8 cellular contexts compared by ENCODE assay signal in the genomic region with DNA sequence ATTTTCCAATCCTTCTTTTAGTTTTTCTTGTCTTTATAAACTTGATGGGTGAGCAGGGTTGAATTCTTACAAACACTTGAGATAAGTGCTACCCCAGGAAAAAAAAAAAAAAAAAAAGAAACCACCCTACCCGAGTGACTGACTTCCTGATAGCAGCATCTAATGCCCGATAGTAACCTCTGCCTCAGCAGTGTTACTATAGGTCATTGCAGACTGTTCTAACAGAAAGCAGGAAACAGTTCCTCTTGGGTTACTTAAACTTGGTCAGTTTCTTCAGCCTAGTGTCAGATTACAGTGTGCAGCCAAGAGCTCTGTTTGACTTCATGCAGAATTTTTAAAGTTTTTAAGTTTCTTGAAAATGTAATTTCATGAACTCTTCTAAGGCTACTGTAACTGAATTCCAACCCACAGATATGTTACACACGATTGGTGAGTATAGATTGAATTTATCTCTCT. TPM values are rescaled to one million over a fixed set of nuclear protein-coding genes. Genes with fewer than 3 reads are reported as not detected.
DNase-seq lines count a peak whose midpoint lies in the region; ATAC-seq, FAIRE-seq and TF ChIP-seq lines count a peak whose summit lies in the region.

No MANE protein-coding gene starts in this region.

- no peak overlapping the region for H3K4me3 ChIP-seq in fibroblast of mammary gland (ENCODE audit: control insufficient read depth, low read depth, low read length)

- H3K9me3 Mint-ChIP-seq in WTC11, result no peaks in the 10 kb centered on the region
- H3K9me3 Mint-ChIP-seq in naive thymus-derived CD8-positive, alpha-beta T cell, result no peaks in the 10 kb centered on the region

- 0 out of 2 replicates have a peak, but pooled peaks have one; percentile 41 for TF ChIP-seq POLR2A in GM12892 (IDR thresholded peaks at IDR 0.05; ENCODE audit: low read depth, low read length)

- peak; percentile 62 for DNase-seq in AG08396 (ENCODE audit: low spot score)
- no peak for DNase-seq in GM12892 (ENCODE audit: insufficient read length)
- peak; percentile 93 for DNase-seq in NAMALWA (ENCODE audit: low spot score)
- DNase-seq in WTC11 (ENCODE audit: low spot score), result no peak
- DNase-seq in fibroblast of mammary gland (ENCODE audit: low read depth), result peak; percentile 77
- peak in 9 of 10 donors; percentile 38 to 81 (median 70) for DNase-seq in naive thymus-derived CD8-positive, alpha-beta T cell
- no peak for DNase-seq in C1 segment of cervical spinal cord (lab: John Stamatoyannopoulos, UW)

- CTCF ChIA-PET in WTC11 (lab: Charles Lee), result interaction anchor here (0.9 to 2.0 kb wide), 6 partner anchors 38 to 440 kb away, joined by 3 to 12 read pairs (median 5); no protein-coding TSS in a partner anchor

- TF ChIP-seq CTCF in WTC11 (IDR thresholded peaks at IDR 0.05) (no peak), fibroblast of mammary gland (conservative IDR thresholded peaks at IDR 0.05; ENCODE audit: control insufficient read depth, insufficient read depth, low read depth, low read length) (no peak)

- POLR2A ChIA-PET in WTC11 (lab: Charles Lee), result interaction anchor here (0.7 kb wide), 2 partner anchors 52 to 184 kb away, joined by 3 to 5 read pairs; no protein-coding TSS in a partner anchor
- POLR2A ChIA-PET in naive thymus-derived CD8-positive, alpha-beta T cell (lab: Charles Lee), result interaction anchor here (0.6 to 5.8 kb wide), 8 partner anchors 9 to 1456 kb away, joined by 3 to 81 read pairs (median 4); no protein-coding TSS in a partner anchor

- peaks cover 44% of the 10 kb centered on the region for H3K4me1 Mint-ChIP-seq in WTC11
- H3K4me1 Mint-ChIP-seq in naive thymus-derived CD8-positive, alpha-beta T cell, result peaks cover 19 to 62% (median 38%) of the 10 kb centered on the region in 4 donors

- ATAC-seq in HG02642 (IDR thresholded peaks at IDR 0.05; ENCODE audit: poor library complexity, unreplicated experiment) (peak; percentile 56), WTC11 (peak; percentile 68)
- ATAC-seq in naive thymus-derived CD8-positive, alpha-beta T cell, result peak; percentile 47 to 60

- H3K4me3 Mint-ChIP-seq in WTC11, result peak overlapping the region; percentile 96
- H3K4me3 Mint-ChIP-seq in naive thymus-derived CD8-positive, alpha-beta T cell, result peak overlapping the region; percentile 86 to 99 (median 95)

- FAIRE-seq in GM12892 (lab: Jason Lieb, UNC), result peak; percentile 88

- H3K36me3 Mint-ChIP-seq in WTC11, result peaks cover 51% of the 10 kb centered on the region
- peaks cover 4 to 42% (median 23%) of the 10 kb centered on the region in 3 donors for H3K36me3 Mint-ChIP-seq in naive thymus-derived CD8-positive, alpha-beta T cell

- peaks cover 8% of the 10 kb centered on the region for H3K27me3 Mint-ChIP-seq in WTC11 (ENCODE audit: low read depth)
- no peaks in the 10 kb centered on the region for H3K27me3 Mint-ChIP-seq in naive thymus-derived CD8-positive, alpha-beta T cell

- H3K27ac Mint-ChIP-seq in WTC11, result peak overlapping the region; percentile 90
- H3K27ac Mint-ChIP-seq in naive thymus-derived CD8-positive, alpha-beta T cell, result peak overlapping the region; percentile 85 to 99 (median 96)

TF ChIP-seq in WTC11, 78 proteins besides CTCF, POLR2A, EP300 and RAD21:
- TF ChIP-seq CBFB (CRISPR knock-in tag; IDR thresholded peaks at IDR 0.05; ENCODE audit: low read depth), result no peak
- TF ChIP-seq, protein P1, sequence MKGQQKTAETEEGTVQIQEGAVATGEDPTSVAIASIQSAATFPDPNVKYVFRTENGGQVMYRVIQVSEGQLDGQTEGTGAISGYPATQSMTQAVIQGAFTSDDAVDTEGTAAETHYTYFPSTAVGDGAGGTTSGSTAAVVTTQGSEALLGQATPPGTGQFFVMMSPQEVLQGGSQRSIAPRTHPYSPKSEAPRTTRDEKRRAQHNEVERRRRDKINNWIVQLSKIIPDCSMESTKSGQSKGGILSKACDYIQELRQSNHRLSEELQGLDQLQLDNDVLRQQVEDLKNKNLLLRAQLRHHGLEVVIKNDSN (CRISPR knock-in tag; IDR thresholded peaks at IDR 0.05), result no peak
- no peak for TF ChIP-seq TEAD1 (CRISPR knock-in tag; IDR thresholded peaks at IDR 0.05)
- TF ChIP-seq, protein P2, sequence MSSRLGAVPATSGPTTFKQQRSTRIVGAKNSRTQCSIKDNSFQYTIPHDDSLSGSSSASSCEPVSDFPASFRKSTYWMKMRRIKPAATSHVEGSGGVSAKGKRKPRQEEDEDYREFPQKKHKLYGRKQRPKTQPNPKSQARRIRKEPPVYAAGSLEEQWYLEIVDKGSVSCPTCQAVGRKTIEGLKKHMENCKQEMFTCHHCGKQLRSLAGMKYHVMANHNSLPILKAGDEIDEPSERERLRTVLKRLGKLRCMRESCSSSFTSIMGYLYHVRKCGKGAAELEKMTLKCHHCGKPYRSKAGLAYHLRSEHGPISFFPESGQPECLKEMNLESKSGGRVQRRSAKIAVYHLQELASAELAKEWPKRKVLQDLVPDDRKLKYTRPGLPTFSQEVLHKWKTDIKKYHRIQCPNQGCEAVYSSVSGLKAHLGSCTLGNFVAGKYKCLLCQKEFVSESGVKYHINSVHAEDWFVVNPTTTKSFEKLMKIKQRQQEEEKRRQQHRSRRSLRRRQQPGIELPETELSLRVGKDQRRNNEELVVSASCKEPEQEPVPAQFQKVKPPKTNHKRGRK (CRISPR knock-in tag; IDR thresholded peaks at IDR 0.05; ENCODE audit: borderline replicate concordance), result no peak
- TF ChIP-seq NFYB (CRISPR knock-in tag; conservative IDR thresholded peaks at IDR 0.05; ENCODE audit: low read depth), result no peak
- no peak for TF ChIP-seq CREM (CRISPR knock-in tag; IDR thresholded peaks at IDR 0.05)
- TF ChIP-seq, protein P3, sequence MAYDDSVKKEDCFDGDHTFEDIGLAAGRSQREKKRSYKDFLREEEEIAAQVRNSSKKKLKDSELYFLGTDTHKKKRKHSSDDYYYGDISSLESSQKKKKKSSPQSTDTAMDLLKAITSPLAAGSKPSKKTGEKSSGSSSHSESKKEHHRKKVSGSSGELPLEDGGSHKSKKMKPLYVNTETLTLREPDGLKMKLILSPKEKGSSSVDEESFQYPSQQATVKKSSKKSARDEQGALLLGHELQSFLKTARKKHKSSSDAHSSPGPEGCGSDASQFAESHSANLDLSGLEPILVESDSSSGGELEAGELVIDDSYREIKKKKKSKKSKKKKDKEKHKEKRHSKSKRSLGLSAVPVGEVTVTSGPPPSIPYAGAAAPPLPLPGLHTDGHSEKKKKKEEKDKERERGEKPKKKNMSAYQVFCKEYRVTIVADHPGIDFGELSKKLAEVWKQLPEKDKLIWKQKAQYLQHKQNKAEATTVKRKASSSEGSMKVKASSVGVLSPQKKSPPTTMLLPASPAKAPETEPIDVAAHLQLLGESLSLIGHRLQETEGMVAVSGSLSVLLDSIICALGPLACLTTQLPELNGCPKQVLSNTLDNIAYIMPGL (CRISPR knock-in tag; IDR thresholded peaks at IDR 0.05), result no peak
- no peak for TF ChIP-seq ZBTB21 (CRISPR knock-in tag; IDR thresholded peaks at IDR 0.05; ENCODE audit: borderline replicate concordance)
- no peak for TF ChIP-seq KAT7 (CRISPR knock-in tag; IDR thresholded peaks at IDR 0.05; ENCODE audit: borderline replicate concordance)
- TF ChIP-seq, protein P4, sequence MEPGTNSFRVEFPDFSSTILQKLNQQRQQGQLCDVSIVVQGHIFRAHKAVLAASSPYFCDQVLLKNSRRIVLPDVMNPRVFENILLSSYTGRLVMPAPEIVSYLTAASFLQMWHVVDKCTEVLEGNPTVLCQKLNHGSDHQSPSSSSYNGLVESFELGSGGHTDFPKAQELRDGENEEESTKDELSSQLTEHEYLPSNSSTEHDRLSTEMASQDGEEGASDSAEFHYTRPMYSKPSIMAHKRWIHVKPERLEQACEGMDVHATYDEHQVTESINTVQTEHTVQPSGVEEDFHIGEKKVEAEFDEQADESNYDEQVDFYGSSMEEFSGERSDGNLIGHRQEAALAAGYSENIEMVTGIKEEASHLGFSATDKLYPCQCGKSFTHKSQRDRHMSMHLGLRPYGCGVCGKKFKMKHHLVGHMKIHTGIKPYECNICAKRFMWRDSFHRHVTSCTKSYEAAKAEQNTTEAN (CRISPR knock-in tag; IDR thresholded peaks at IDR 0.05), result no peak

RNA-seq across cellular contexts. Expression of a gene that starts 2.1 kb away (rescaled TPM):
- 20.0 TPM for polyA plus RNA-seq in GM12892 (2012; ENCODE audit: missing spikeins)
- total RNA-seq in WTC11 (2021), result 43.4 to 50.0 TPM (median 44.5 TPM) in 3 replicates
- 10 to 100 TPM; 23.1 to 23.3 TPM for total RNA-seq in naive thymus-derived CD8-positive, alpha-beta T cell
- 100 to 1,000 TPM in 1 of 3 donors, 10 to 100 TPM in 2; 72.6 to 108 (median 86.8) TPM for polyA plus RNA-seq in naive thymus-derived CD8-positive, alpha-beta T cell

Comparison
In these comparisons a context has a peak if more than half of its experiments do, and no peak if none do; other contexts are left out.
1. DNase-seq: peak in AG08396 (single experiment), NAMALWA (single experiment), fibroblast of mammary gland (single experiment) and naive thymus-derived CD8-positive, alpha-beta T cell (9 of 10); none in GM12892 (single experiment), WTC11 (single experiment) and C1 segment of cervical spinal cord (0 of 14).
2. Peak in every context shown above with its lines, with median percentiles within 50 percentile points of each other: ATAC-seq.